ENCODE assay signal across 17 cellular contexts in the genomic region with DNA sequence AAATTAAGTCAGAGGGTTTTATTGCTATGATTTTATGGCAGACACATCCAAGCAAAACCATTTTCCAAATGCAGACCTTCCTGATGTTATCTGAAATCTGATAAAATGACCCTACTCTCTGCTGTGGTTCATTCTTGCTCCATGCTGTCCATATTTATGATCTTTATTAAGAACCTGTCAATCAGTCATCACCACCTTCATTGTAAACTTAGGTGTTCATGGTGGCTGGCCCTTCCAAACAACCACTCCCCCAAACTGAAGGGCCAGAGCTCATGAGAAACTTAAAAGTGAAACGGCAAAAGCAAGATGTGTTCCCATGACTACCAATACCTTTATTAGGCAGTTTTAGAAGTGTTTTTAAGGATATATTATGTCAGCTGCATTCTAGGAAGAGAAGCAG. TPM values are rescaled to one million over a fixed set of nuclear protein-coding genes. Genes with fewer than 3 reads are reported as not detected.
DNase-seq lines count a peak whose midpoint lies in the region; ATAC-seq and TF ChIP-seq lines count a peak whose summit lies in the region.
"Had no signal": no experiment of that assay in that cellular context is flagged by ENCODE, and none has a peak within 500 bp of the region (broad histone marks: within the 10 kb centered on the region; RNA-seq: fewer than 3 reads in every experiment).

No MANE protein-coding gene starts in this region.

- intact Hi-C loops in activated T-helper 2 cell treated with anti-CD3 and anti-CD28 coated beads, Interferon-gamma antibody, Interleukin-2, Interleukin-4, amounts not matched to agents 10 μg/mL and 5 μg/mL and 100 μg/mL, durations not matched to agents 14 hours and 24 hours and 36 hours (cut with micrococcal nuclease) = no loop called here

- no peaks in the 10 kb centered on the region for H3K27me3 ChIP-seq in CD8-positive, alpha-beta memory T cell (ENCODE audit: insufficient read depth, low read length, poor library complexity, severe bottlenecking)

- H3K4me3 ChIP-seq in CD8-positive, alpha-beta memory T cell (ENCODE audit: low read length) = no peak overlapping the region
- H3K4me3 ChIP-seq: GM23248 had no signal

- no peaks in the 10 kb centered on the region for H3K9me3 ChIP-seq in CD8-positive, alpha-beta memory T cell (ENCODE audit: low read length)

- H3K9me3 Mint-ChIP-seq in activated CD8-positive, alpha-beta memory T cell treated with anti-CD3 and anti-CD28 coated beads, Interleukin-2, amount 10 ng/mL, durations not matched to agents 7 days and 5 days (ENCODE audit: low read depth) = no peaks in the 10 kb centered on the region
- no peaks in the 10 kb centered on the region for H3K9me3 Mint-ChIP-seq in CD8-positive, alpha-beta memory T cell
- no peaks in the 10 kb centered on the region for H3K9me3 Mint-ChIP-seq in activated T-helper 2 cell treated with anti-CD3 and anti-CD28 coated beads, Interferon-gamma antibody, Interleukin-2, Interleukin-4, amounts not matched to agents 10 μg/mL and 5 μg/mL and 100 μg/mL, durations not matched to agents 14 hours and 24 hours and 36 hours
- no peaks in the 10 kb centered on the region for H3K9me3 Mint-ChIP-seq in natural killer cell treated with Interleukin-12 subunit alpha and Interleukin-12 subunit beta and Interleukin-15 and Interleukin-18, amount 100 ng/mL, for 72 hours

- no peak overlapping the region for H3K27ac ChIP-seq in CD8-positive, alpha-beta memory T cell (ENCODE audit: low read depth, low read length)
- H3K27ac ChIP-seq: GM23248 had no signal

- peak overlapping the region; percentile 62 for H3K27ac Mint-ChIP-seq in activated CD8-positive, alpha-beta memory T cell treated with anti-CD3 and anti-CD28 coated beads, Interleukin-2, amount 10 ng/mL, durations not matched to agents 7 days and 5 days
- peak overlapping the region in 6 of 8 donors; percentile 38 to 77 (median 48) for H3K27ac Mint-ChIP-seq in CD8-positive, alpha-beta memory T cell
- peak overlapping the region; percentile 26 for H3K27ac Mint-ChIP-seq in activated T-helper 2 cell treated with anti-CD3 and anti-CD28 coated beads, Interferon-gamma antibody, Interleukin-2, Interleukin-4, amounts not matched to agents 10 μg/mL and 5 μg/mL and 100 μg/mL, durations not matched to agents 14 hours and 24 hours and 36 hours
- peak overlapping the region; percentile 69 to 72 for H3K27ac Mint-ChIP-seq in natural killer cell treated with Interleukin-12 subunit alpha and Interleukin-12 subunit beta and Interleukin-15 and Interleukin-18, amount 100 ng/mL, for 72 hours

- POLR2A ChIA-PET in CD8-positive, alpha-beta memory T cell (lab: Charles Lee) = no interaction called here
- POLR2A ChIA-PET in HEK293T (lab: Yijun Ruan, JAX) = no interaction called here

- no peak for DNase-seq in activated CD8-positive, alpha-beta memory T cell treated with anti-CD3 and anti-CD28 coated beads, Interleukin-2, amount 10 ng/mL, durations not matched to agents 7 days and 5 days
- no peak for DNase-seq in activated CD8-positive, alpha-beta memory T cell treated with anti-CD3 and anti-CD28 coated beads, Interleukin-2, amount 50 U/mL, for 48 hours
- DNase-seq in CD8-positive, alpha-beta memory T cell = no peak
- DNase-seq in activated T-helper 2 cell treated with anti-CD3 and anti-CD28 coated beads, Interferon-gamma antibody, Interleukin-2, Interleukin-4, amounts not matched to agents 10 μg/mL and 5 μg/mL and 100 μg/mL, durations not matched to agents 14 hours and 24 hours and 36 hours (ENCODE audit: low spot score) = no peak
- DNase-seq in natural killer cell treated with Interleukin-12 subunit alpha and Interleukin-12 subunit beta and Interleukin-15 and Interleukin-18, amount 100 ng/mL, for 72 hours (ENCODE audit: low spot score) = no peak
- DNase-seq in HEK293T (ENCODE audit: extremely low spot score) (no peak), NCI-H524 treated with DMSO at 0.1 percent for 48 hours (lab: John Stamatoyannopoulos, UW) (no peak)
- DNase-seq: C1 segment of cervical spinal cord, COR-L47, GDM1, GM23248, HCEC 1CT, NCI-H187, NCI-H2107, NCI-H510A, NCI-H774, Right ventricle myocardium superior had no signal

- H3K27me3 Mint-ChIP-seq in activated CD8-positive, alpha-beta memory T cell treated with anti-CD3 and anti-CD28 coated beads, Interleukin-2, amount 10 ng/mL, durations not matched to agents 7 days and 5 days = no peaks in the 10 kb centered on the region
- H3K27me3 Mint-ChIP-seq in CD8-positive, alpha-beta memory T cell = no peaks in the 10 kb centered on the region
- H3K27me3 Mint-ChIP-seq in activated T-helper 2 cell treated with anti-CD3 and anti-CD28 coated beads, Interferon-gamma antibody, Interleukin-2, Interleukin-4, amounts not matched to agents 10 μg/mL and 5 μg/mL and 100 μg/mL, durations not matched to agents 14 hours and 24 hours and 36 hours (ENCODE audit: low read depth) = no peaks in the 10 kb centered on the region
- H3K27me3 Mint-ChIP-seq in natural killer cell treated with Interleukin-12 subunit alpha and Interleukin-12 subunit beta and Interleukin-15 and Interleukin-18, amount 100 ng/mL, for 72 hours = no peaks in the 10 kb centered on the region

- CTCF ChIA-PET in activated CD8-positive, alpha-beta memory T cell treated with anti-CD3 and anti-CD28 coated beads, Interleukin-2, amount 10 ng/mL, durations not matched to agents 7 days and 5 days (lab: Charles Lee) = interaction anchor here (0.9 to 4.4 kb wide), 4 partner anchors 14 to 401 kb away, joined by 3 to 33 read pairs (median 5); no protein-coding TSS in a partner anchor
- CTCF ChIA-PET in CD8-positive, alpha-beta memory T cell (lab: Charles Lee) = interaction anchor here (2.1 kb wide), 1 partner anchor 14 kb away, joined by 10 read pairs; no protein-coding TSS in a partner anchor
- CTCF ChIA-PET in HEK293T (lab: Yijun Ruan, JAX) = interaction anchor here (0.9 kb wide), 1 partner anchor 14 kb away, joined by 4 read pairs; no protein-coding TSS in a partner anchor

- H3K36me3 Mint-ChIP-seq in activated CD8-positive, alpha-beta memory T cell treated with anti-CD3 and anti-CD28 coated beads, Interleukin-2, amount 10 ng/mL, durations not matched to agents 7 days and 5 days = peaks cover 29% of the 10 kb centered on the region
- peaks cover 4 to 51% (median 24%) of the 10 kb centered on the region in 3 donors for H3K36me3 Mint-ChIP-seq in CD8-positive, alpha-beta memory T cell
- H3K36me3 Mint-ChIP-seq in activated T-helper 2 cell treated with anti-CD3 and anti-CD28 coated beads, Interferon-gamma antibody, Interleukin-2, Interleukin-4, amounts not matched to agents 10 μg/mL and 5 μg/mL and 100 μg/mL, durations not matched to agents 14 hours and 24 hours and 36 hours (ENCODE audit: low read depth) = peaks cover 45% of the 10 kb centered on the region
- H3K36me3 Mint-ChIP-seq in natural killer cell treated with Interleukin-12 subunit alpha and Interleukin-12 subunit beta and Interleukin-15 and Interleukin-18, amount 100 ng/mL, for 72 hours = peaks cover 28% of the 10 kb centered on the region

- no peak for ATAC-seq in activated CD8-positive, alpha-beta memory T cell treated with anti-CD3 and anti-CD28 coated beads, Interleukin-2, amount 10 ng/mL, durations not matched to agents 7 days and 5 days
- no peak for ATAC-seq in natural killer cell treated with Interleukin-12 subunit alpha and Interleukin-12 subunit beta and Interleukin-15 and Interleukin-18, amount 100 ng/mL, for 72 hours

- H3K4me1 ChIP-seq in CD8-positive, alpha-beta memory T cell (ENCODE audit: insufficient read depth, low read length) = no peaks in the 10 kb centered on the region

- H3K4me3 Mint-ChIP-seq in activated CD8-positive, alpha-beta memory T cell treated with anti-CD3 and anti-CD28 coated beads, Interleukin-2, amount 10 ng/mL, durations not matched to agents 7 days and 5 days = no peak overlapping the region
- H3K4me3 Mint-ChIP-seq in CD8-positive, alpha-beta memory T cell = no peak overlapping the region
- H3K4me3 Mint-ChIP-seq in activated T-helper 2 cell treated with anti-CD3 and anti-CD28 coated beads, Interferon-gamma antibody, Interleukin-2, Interleukin-4, amounts not matched to agents 10 μg/mL and 5 μg/mL and 100 μg/mL, durations not matched to agents 14 hours and 24 hours and 36 hours (ENCODE audit: low read depth) = no peak overlapping the region
- no peak overlapping the region for H3K4me3 Mint-ChIP-seq in natural killer cell treated with Interleukin-12 subunit alpha and Interleukin-12 subunit beta and Interleukin-15 and Interleukin-18, amount 100 ng/mL, for 72 hours

- H3K36me3 ChIP-seq in CD8-positive, alpha-beta memory T cell (ENCODE audit: insufficient read depth, low read length) = peaks cover 5% of the 10 kb centered on the region

- peaks cover 27% of the 10 kb centered on the region for H3K4me1 Mint-ChIP-seq in activated CD8-positive, alpha-beta memory T cell treated with anti-CD3 and anti-CD28 coated beads, Interleukin-2, amount 10 ng/mL, durations not matched to agents 7 days and 5 days
- H3K4me1 Mint-ChIP-seq in CD8-positive, alpha-beta memory T cell = peaks cover 3 to 15% (median 13%) of the 10 kb centered on the region in 3 donors
- H3K4me1 Mint-ChIP-seq in activated T-helper 2 cell treated with anti-CD3 and anti-CD28 coated beads, Interferon-gamma antibody, Interleukin-2, Interleukin-4, amounts not matched to agents 10 μg/mL and 5 μg/mL and 100 μg/mL, durations not matched to agents 14 hours and 24 hours and 36 hours (ENCODE audit: low read depth) = peaks cover 23% of the 10 kb centered on the region
- H3K4me1 Mint-ChIP-seq in natural killer cell treated with Interleukin-12 subunit alpha and Interleukin-12 subunit beta and Interleukin-15 and Interleukin-18, amount 100 ng/mL, for 72 hours (ENCODE audit: low read depth in 2 of 2) = peaks cover 19 to 25% of the 10 kb centered on the region in 2 donors

TF ChIP-seq in HEK293T, 16 proteins besides CTCF, POLR2A, EP300 and RAD21:
- TF ChIP-seq SUZ12 (IDR thresholded peaks at IDR 0.05) = no peak
TF ChIP-seq in HEK293T: peak in this region for 0.

RNA-seq across cellular contexts. Expression of a gene that starts 53.6 kb away (rescaled TPM):
- total RNA-seq in activated CD8-positive, alpha-beta memory T cell treated with anti-CD3 and anti-CD28 coated beads, Interleukin-2, amount 10 ng/mL, durations not matched to agents 7 days and 5 days = 10 to 100 TPM; 60.5 to 71.8 TPM
- total RNA-seq in CD8-positive, alpha-beta memory T cell = 10 to 100 TPM; 70.8 to 79.4 TPM
- polyA plus RNA-seq in CD8-positive, alpha-beta memory T cell = 15.9 TPM
- 59.2 and 63.8 TPM in 2 replicates for total RNA-seq in activated T-helper 2 cell treated with anti-CD3 and anti-CD28 coated beads, Interferon-gamma antibody, Interleukin-2, Interleukin-4, amounts not matched to agents 10 μg/mL and 5 μg/mL and 100 μg/mL, durations not matched to agents 14 hours and 24 hours and 36 hours
- total RNA-seq in natural killer cell treated with Interleukin-12 subunit alpha and Interleukin-12 subunit beta and Interleukin-15 and Interleukin-18, amount 100 ng/mL, for 72 hours = 100 to 1,000 TPM in 1 of 2 donors, 10 to 100 TPM in 1; 88.8 to 131 TPM
